Comparison of ENCODE assay signal across 16 cellular contexts in genomic region chr2:119468154-119468955, GRCh38. TPM values are rescaled to one million over a fixed set of nuclear protein-coding genes. Genes with fewer than 3 reads are reported as not detected.
DNase-seq lines count a peak whose midpoint lies in the region; ATAC-seq and TF ChIP-seq lines count a peak whose summit lies in the region.
"Had no signal": no experiment of that assay in that cellular context is flagged by ENCODE, and none has a peak within 500 bp of the region (broad histone marks: within the 10 kb centered on the region; RNA-seq: fewer than 3 reads in every experiment).

No MANE protein-coding gene starts in this region.

- H3K9me3 Mint-ChIP-seq in neural crest cell (no peaks in the 10 kb centered on the region), CD14-positive monocyte (no peaks in the 10 kb centered on the region)
- H3K9me3 Mint-ChIP-seq: activated T-cell treated with anti-CD3 and anti-CD28 coated beads, Interleukin-2, amount 50 U/mL, for 4 hours had no signal

- peak overlapping the region; percentile 41 for H3K27ac Mint-ChIP-seq in neural crest cell (ENCODE audit: unreplicated experiment)
- peak overlapping the region in 1 of 7 donors; percentile 60 for H3K27ac Mint-ChIP-seq in CD14-positive monocyte

- H3K27me3 Mint-ChIP-seq in neural crest cell (ENCODE audit: low read depth) (peaks cover 2% of the 10 kb centered on the region), CD14-positive monocyte (ENCODE audit: low read depth in 3 of 3) (peaks cover 0 to 3% (median 3%) of the 10 kb centered on the region in 3 donors)

- peak; percentile 65 for DNase-seq in EH (ENCODE audit: low read depth)
- peak; percentile 43 for DNase-seq in astrocyte of the spinal cord (ENCODE audit: low read depth, low spot score)
- DNase-seq in neural crest cell (ENCODE audit: low read depth, low spot score) = no peak
- DNase-seq in NCI-H446 treated with DMSO at 0.1 percent for 48 hours (lab: John Stamatoyannopoulos, UW) = no peak
- DNase-seq in T-helper 1 cell = no peak
- DNase-seq in coronary artery (ENCODE audit: low spot score) = no peak
- DNase-seq in CD14-positive monocyte (ENCODE audit: low spot score) = no peak
- DNase-seq: activated CD4-positive, alpha-beta T cell treated with anti-CD3 and anti-CD28 coated beads for 48 hours; activated T-cell treated with anti-CD3 and anti-CD28 coated beads, Interleukin-2, amount 50 U/mL, for 4 hours; small intestine; stimulated activated naive CD8-positive, alpha-beta T cell treated with anti-CD3 and anti-CD28 coated beads, Interleukin-15, Interleukin-2, amounts not matched to agents 100 U/mL and 50 U/mL, for 24 hours; T1000 had no signal

- no peaks in the 10 kb centered on the region for H3K36me3 Mint-ChIP-seq in neural crest cell (ENCODE audit: low read depth)
- no peaks in the 10 kb centered on the region for H3K36me3 Mint-ChIP-seq in CD14-positive monocyte

- TF ChIP-seq CTCF in astrocyte of the spinal cord (IDR thresholded peaks at IDR 0.05; ENCODE audit: low read depth, low read length) (no peak), neural crest cell (conservative IDR thresholded peaks at IDR 0.05) (no peak), coronary artery (IDR thresholded peaks at IDR 0.05) (no peak), CD14-positive monocyte (IDR thresholded peaks at IDR 0.05) (no peak)

- H3K4me3 ChIP-seq in astrocyte of the spinal cord (ENCODE audit: low read depth, low read length) = no peak overlapping the region
- no peak overlapping the region for H3K4me3 ChIP-seq in coronary artery
- H3K4me3 ChIP-seq: dorsolateral prefrontal cortex, lung had no signal

- H3K4me1 Mint-ChIP-seq in neural crest cell (no peaks in the 10 kb centered on the region), CD14-positive monocyte (no peaks in the 10 kb centered on the region)

- H3K27ac ChIP-seq in coronary artery = peak overlapping the region in 1 of 2 donors; percentile 19
- H3K27ac ChIP-seq: dorsolateral prefrontal cortex had no signal

- no peak overlapping the region for H3K4me3 Mint-ChIP-seq in neural crest cell
- no peak overlapping the region for H3K4me3 Mint-ChIP-seq in CD14-positive monocyte
- H3K4me3 Mint-ChIP-seq: activated T-cell treated with anti-CD3 and anti-CD28 coated beads, Interleukin-2, amount 50 U/mL, for 4 hours had no signal

- peak; percentile 43 for ATAC-seq in HG02588 (IDR thresholded peaks at IDR 0.05; ENCODE audit: unreplicated experiment)
- ATAC-seq: activated T-cell treated with anti-CD3 and anti-CD28 coated beads, Interleukin-2, amount 50 U/mL, for 4 hours; stimulated activated naive CD8-positive, alpha-beta T cell treated with anti-CD3 and anti-CD28 coated beads, Interleukin-15, Interleukin-2, amounts not matched to agents 100 U/mL and 50 U/mL, for 24 hours had no signal

- intact Hi-C loops in CD14-positive monocyte (cut with micrococcal nuclease) = no loop called here

- in situ Hi-C loops in astrocyte of the spinal cord (cut with HindIII; ENCODE audit: low sequenced_read_pairs) = no loop called here

RNA-seq across cellular contexts. Expression of gene TMEM37, which starts 36.7 kb away (rescaled TPM):
- total RNA-seq in neural crest cell = 4.7 and 5.3 TPM in 2 replicates
- not detected for polyA plus RNA-seq in CD14-positive monocyte

RNA-seq across cellular contexts. Expression of gene SCTR, which starts 55.9 kb away (rescaled TPM):
- not detected in 2 replicates for total RNA-seq in neural crest cell
- polyA plus RNA-seq in CD14-positive monocyte = not detected
- total RNA-seq: activated T-cell treated with anti-CD3 and anti-CD28 coated beads, Interleukin-2, amount 50 U/mL, for 4 hours had no signal
- polyA plus RNA-seq: BJ had no signal

Comparison
In these comparisons a context has a peak if more than half of its experiments do, and no peak if none do; other contexts are left out.
1. DNase-seq: peak in EH (single experiment) and astrocyte of the spinal cord (single experiment); none in neural crest cell (single experiment), NCI-H446 treated with DMSO at 0.1 percent for 48 hours (single experiment), T-helper 1 cell (0 of 5), coronary artery (single experiment) and CD14-positive monocyte (single experiment).